6 cellular contexts compared by ENCODE assay signal in the genomic region with DNA sequence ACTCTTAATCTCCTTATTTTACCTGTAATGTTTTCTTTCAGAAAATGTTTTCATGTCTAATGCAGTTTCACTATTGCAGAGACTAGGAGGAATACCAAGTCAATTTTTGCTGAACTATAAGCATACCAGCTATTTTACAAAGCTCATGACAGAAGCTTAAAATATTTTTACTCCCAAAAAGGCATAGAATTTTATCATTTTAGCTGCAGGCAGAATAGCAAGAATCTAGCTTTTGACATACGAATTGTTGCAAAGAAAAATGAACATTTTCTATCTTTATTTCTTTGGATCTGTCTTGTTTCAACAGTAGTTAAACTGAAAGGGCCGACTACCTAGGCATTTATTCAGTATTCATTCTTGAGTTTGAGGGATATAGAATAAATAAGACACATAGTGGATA.
"Had no signal": no experiment of that assay in that cellular context is flagged by ENCODE, and none has a peak within 500 bp of the region (broad histone marks: within the 10 kb centered on the region; RNA-seq: fewer than 3 reads in every experiment).

No MANE protein-coding gene starts in this region.

- H3K27ac ChIP-seq: HL-60 had no signal

- H3K4me3 ChIP-seq: K562 had no signal

- ATAC-seq: HepG2, K562 had no signal

- DNase-seq: IMR-90, KBM-7, KG1 had no signal
